1 cellular context compared by ENCODE assay signal in genomic region chr2:196242131-196242620, GRCh38.
TF ChIP-seq lines count a peak whose summit lies in the region.

No MANE protein-coding gene starts in this region.

TF ChIP-seq in GM12878, 131 proteins besides CTCF, POLR2A, EP300 and RAD21 (continued from another document and continues in another):
- TF ChIP-seq USF1 (IDR thresholded peaks at IDR 0.05; ENCODE audit: borderline replicate concordance, extremely low read length, insufficient read depth, low read depth, low read length) (no peak), YY1 (IDR thresholded peaks at IDR 0.05; ENCODE audit: low read depth, low read length) (no peak), BMI1 (IDR thresholded peaks at IDR 0.05; ENCODE audit: borderline replicate concordance) (peak; percentile 52), PKNOX1 (IDR thresholded peaks at IDR 0.05) (peak; percentile 77), CEBPZ (IDR thresholded peaks at IDR 0.05; ENCODE audit: low read depth, low read length) (no peak), BCL11A (IDR thresholded peaks at IDR 0.05; ENCODE audit: low read depth, low read length) (peak; percentile 52; the same call in 1 of the 2 replicates), ATF2 (IDR thresholded peaks at IDR 0.05; ENCODE audit: low read length) (peak; percentile 94), ZNF687 (IDR thresholded peaks at IDR 0.05) (peak; percentile 94), RBBP5 (conservative IDR thresholded peaks at IDR 0.05) (no peak), CHD4 (IDR thresholded peaks at IDR 0.05) (no peak), ZNF622 (IDR thresholded peaks at IDR 0.05) (no peak), ZNF217 (IDR thresholded peaks at IDR 0.05) (no peak), CREM (IDR thresholded peaks at IDR 0.05; ENCODE audit: low read depth) (peak; percentile 79), POLR2AphosphoS5 (IDR thresholded peaks at IDR 0.05; ENCODE audit: low read length) (no peak), ASH2L (IDR thresholded peaks at IDR 0.05; ENCODE audit: borderline replicate concordance, low read depth) (no peak), PML (IDR thresholded peaks at IDR 0.05; ENCODE audit: low read length) (peak; percentile 81), ZSCAN29 (IDR thresholded peaks at IDR 0.05) (no peak), ZNF207 (IDR thresholded peaks at IDR 0.05; ENCODE audit: borderline replicate concordance) (peak; percentile 25; the same call in 1 of the 2 replicates), REST (IDR thresholded peaks at IDR 0.05; ENCODE audit: low read depth, low read length) (no peak), ZBTB4 (CRISPR knock-in tag; IDR thresholded peaks at IDR 0.05) (no peak), RELA (IDR thresholded peaks at IDR 0.05; ENCODE audit: borderline replicate concordance, partially characterized antibody) (no peak), ATF7 (IDR thresholded peaks at IDR 0.05; ENCODE audit: low read depth) (peak; percentile 97), CREB1 (IDR thresholded peaks at IDR 0.05; ENCODE audit: low read depth) (peak; percentile 48), LARP7 (IDR thresholded peaks at IDR 0.05) (no peak), SUPT20H (IDR thresholded peaks at IDR 0.05; ENCODE audit: borderline replicate concordance, control insufficient read depth, low read depth, low read length) (no peak), PAX8 (IDR thresholded peaks at IDR 0.05) (no peak), SREBF2 (IDR thresholded peaks at IDR 0.05; ENCODE audit: low read length) (no peak), ZBTB11 (CRISPR knock-in tag; IDR thresholded peaks at IDR 0.05) (no peak), RCOR1 (conservative IDR thresholded peaks at IDR 0.05; ENCODE audit: low read depth, low read length) (no peak), WRNIP1 (IDR thresholded peaks at IDR 0.05; ENCODE audit: borderline replicate concordance, low read depth, low read length) (no peak), CBX3 (IDR thresholded peaks at IDR 0.05; ENCODE audit: borderline replicate concordance, low read depth) (no peak), EGR1 (IDR thresholded peaks at IDR 0.05; ENCODE audit: borderline replicate concordance in 1 of 2, low read depth in 2 of 2, low read length in 2 of 2) (no peak), IRF3 (IDR thresholded peaks at IDR 0.05) (no peak), NFIC (IDR thresholded peaks at IDR 0.05; ENCODE audit: low read depth, low read length) (peak; percentile 90), STAT3 (IDR thresholded peaks at IDR 0.05; ENCODE audit: low read depth, low read length) (peak; percentile 34; the same call in 1 of the 2 replicates), ESRRA (IDR thresholded peaks at IDR 0.05; ENCODE audit: low read length) (no peak), BRCA1 (IDR thresholded peaks at IDR 0.05; ENCODE audit: low read depth, low read length) (no peak), FOS (IDR thresholded peaks at IDR 0.05; ENCODE audit: borderline replicate concordance, extremely low read depth, insufficient read length) (no peak), CBFB (IDR thresholded peaks at IDR 0.05; ENCODE audit: low read depth) (no peak)
